ENCODE assay signal across 8 cellular contexts in the genomic region with DNA sequence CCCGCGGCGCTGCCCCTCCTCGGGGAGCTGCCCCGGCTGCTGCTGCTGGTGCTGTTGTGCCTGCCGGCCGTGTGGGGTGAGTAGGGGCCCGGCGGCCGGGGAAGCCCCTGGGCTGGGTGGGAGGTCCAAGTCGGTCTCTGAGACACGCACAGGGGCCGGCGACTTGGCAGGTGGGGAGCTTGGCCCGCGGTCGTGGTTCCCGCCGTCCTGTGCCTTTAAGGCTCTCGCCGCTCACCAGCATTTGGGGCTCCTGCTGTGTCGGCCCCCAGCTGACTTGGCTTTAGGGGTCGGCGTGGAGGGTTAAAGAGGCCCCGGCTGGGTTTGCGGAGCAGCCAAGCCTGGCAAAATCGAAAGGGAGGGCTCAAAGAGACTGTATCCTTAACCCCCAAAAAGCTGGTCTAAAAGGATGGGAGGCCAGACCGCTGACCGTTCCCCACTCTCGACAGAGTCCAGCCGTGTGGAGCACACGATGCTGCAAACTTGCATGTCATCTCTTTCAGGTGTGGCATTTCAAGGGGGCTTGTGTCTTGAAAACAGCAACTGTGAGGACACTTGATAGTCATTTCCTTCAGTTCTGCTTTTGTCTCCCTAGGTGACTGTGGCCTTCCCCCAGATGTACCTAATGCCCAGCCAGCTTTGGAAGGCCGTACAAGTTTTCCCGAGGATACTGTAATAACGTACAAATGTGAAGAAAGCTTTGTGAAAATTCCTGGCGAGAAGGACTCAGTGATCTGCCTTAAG. TPM values are rescaled to one million over a fixed set of nuclear protein-coding genes. Genes with fewer than 3 reads are reported as not detected.
DNase-seq lines count a peak whose midpoint lies in the region; ATAC-seq and TF ChIP-seq lines count a peak whose summit lies in the region.

No MANE protein-coding gene starts in this region.

- H3K9ac ChIP-seq in HUES64 (ENCODE audit: low read depth, low read length), result peak overlapping the region; percentile 89

- WGBS in HUES64, result 3% methylated on average over 36 of the region's 36 CpGs
- 1 to 3% (median 1%) methylated on average over 14 to 36 of the region's 36 CpGs for WGBS in heart left ventricle, 4 donors

- TF ChIP-seq POLR2A in heart left ventricle (IDR thresholded peaks at IDR 0.05), result no peak

- no peak for DNase-seq in activated CD8-positive, alpha-beta memory T cell treated with anti-CD3 and anti-CD28 coated beads, Interleukin-2, amount 10 ng/mL, durations not matched to agents 7 days and 5 days
- DNase-seq in activated CD8-positive, alpha-beta memory T cell treated with anti-CD3 and anti-CD28 coated beads, Interleukin-2, amount 50 U/mL, for 4 hours, result no peak
- DNase-seq in heart left ventricle (no peak), progenitor cell of endocrine pancreas (ENCODE audit: low spot score, unreplicated experiment) (no peak)

- H3K4me3 ChIP-seq in HUES64 (ENCODE audit: low read length), result peak overlapping the region; percentile 89
- H3K4me3 ChIP-seq in heart left ventricle, result peak overlapping the region; percentile 45 to 97 (median 87)

- CTCF ChIA-PET in activated CD8-positive, alpha-beta memory T cell treated with anti-CD3 and anti-CD28 coated beads, Interleukin-2, amount 10 ng/mL, durations not matched to agents 7 days and 5 days (lab: Charles Lee), result interaction anchor here (0.9 to 4.7 kb wide), 10 partner anchors 8 to 596 kb away, joined by 3 to 32 read pairs (median 4); a partner anchor contains a TSS

- H3K27ac Mint-ChIP-seq in activated CD8-positive, alpha-beta memory T cell treated with anti-CD3 and anti-CD28 coated beads, Interleukin-2, amount 10 ng/mL, durations not matched to agents 7 days and 5 days, result peak overlapping the region; percentile 98
- peak overlapping the region; percentile 99 for H3K27ac Mint-ChIP-seq in activated T-helper 17 cell treated with anti-CD3 and anti-CD28 coated beads, Interleukin-2, amount 50 U/mL, for 72 hours
- peak overlapping the region; percentile 98 for H3K27ac Mint-ChIP-seq in progenitor cell of endocrine pancreas

- H3K4me3 Mint-ChIP-seq in activated CD8-positive, alpha-beta memory T cell treated with anti-CD3 and anti-CD28 coated beads, Interleukin-2, amount 10 ng/mL, durations not matched to agents 7 days and 5 days, result peak overlapping the region; percentile 88
- peak overlapping the region; percentile 98 for H3K4me3 Mint-ChIP-seq in activated T-helper 17 cell treated with anti-CD3 and anti-CD28 coated beads, Interleukin-2, amount 50 U/mL, for 72 hours
- H3K4me3 Mint-ChIP-seq in progenitor cell of endocrine pancreas (ENCODE audit: low read depth), result peak overlapping the region; percentile 92

- no peaks in the 10 kb centered on the region for H3K9me3 Mint-ChIP-seq in activated CD8-positive, alpha-beta memory T cell treated with anti-CD3 and anti-CD28 coated beads, Interleukin-2, amount 10 ng/mL, durations not matched to agents 7 days and 5 days (ENCODE audit: low read depth)
- no peaks in the 10 kb centered on the region for H3K9me3 Mint-ChIP-seq in activated T-helper 17 cell treated with anti-CD3 and anti-CD28 coated beads, Interleukin-2, amount 50 U/mL, for 72 hours
- no peaks in the 10 kb centered on the region for H3K9me3 Mint-ChIP-seq in progenitor cell of endocrine pancreas (ENCODE audit: low read depth)

- H3K4me1 Mint-ChIP-seq in activated CD8-positive, alpha-beta memory T cell treated with anti-CD3 and anti-CD28 coated beads, Interleukin-2, amount 10 ng/mL, durations not matched to agents 7 days and 5 days, result peaks cover 35% of the 10 kb centered on the region
- H3K4me1 Mint-ChIP-seq in activated T-helper 17 cell treated with anti-CD3 and anti-CD28 coated beads, Interleukin-2, amount 50 U/mL, for 72 hours, result peaks cover 16% of the 10 kb centered on the region
- H3K4me1 Mint-ChIP-seq in progenitor cell of endocrine pancreas (ENCODE audit: low read depth), result peaks cover 17% of the 10 kb centered on the region

- H3K36me3 ChIP-seq in HUES64 (ENCODE audit: insufficient read depth, low read length), result peaks cover 36% of the 10 kb centered on the region
- H3K36me3 ChIP-seq in heart left ventricle, result peaks cover 0 to 37% (median 30%) of the 10 kb centered on the region in 9 donors

- H3K27ac ChIP-seq in HUES64 (ENCODE audit: low read depth, low read length) (peak overlapping the region; percentile 77), heart left ventricle (peak overlapping the region; percentile 89 to 98 (median 95))

- H3K4me1 ChIP-seq in HUES64 (ENCODE audit: insufficient read depth, low read length) (peaks cover 12% of the 10 kb centered on the region), heart left ventricle (peaks cover 0 to 57% (median 12%) of the 10 kb centered on the region in 12 donors)

- H3K27me3 ChIP-seq in HUES64 (ENCODE audit: insufficient read depth, low read length) (peaks cover 4% of the 10 kb centered on the region), heart left ventricle (no peaks in the 10 kb centered on the region)

- peaks cover 40% of the 10 kb centered on the region for H3K36me3 Mint-ChIP-seq in activated CD8-positive, alpha-beta memory T cell treated with anti-CD3 and anti-CD28 coated beads, Interleukin-2, amount 10 ng/mL, durations not matched to agents 7 days and 5 days
- peaks cover 55% of the 10 kb centered on the region for H3K36me3 Mint-ChIP-seq in activated T-helper 17 cell treated with anti-CD3 and anti-CD28 coated beads, Interleukin-2, amount 50 U/mL, for 72 hours (ENCODE audit: low read depth)
- H3K36me3 Mint-ChIP-seq in progenitor cell of endocrine pancreas (ENCODE audit: insufficient read depth), result peaks cover 2% of the 10 kb centered on the region

- ATAC-seq in activated CD8-positive, alpha-beta memory T cell treated with anti-CD3 and anti-CD28 coated beads, Interleukin-2, amount 10 ng/mL, durations not matched to agents 7 days and 5 days, result no peak
- no peak for ATAC-seq in activated T-helper 17 cell treated with anti-CD3 and anti-CD28 coated beads, Interleukin-2, amount 50 U/mL, for 72 hours (replicated peaks)
- peak in 2 of 4 donors; percentile 3 to 41 for ATAC-seq in heart left ventricle
- no peak for ATAC-seq in HG03097 (IDR thresholded peaks at IDR 0.05; ENCODE audit: low FRiP score, unreplicated experiment)
- no peak for ATAC-seq in HG03159 (IDR thresholded peaks at IDR 0.05; ENCODE audit: unreplicated experiment)

- H3K27me3 Mint-ChIP-seq in activated CD8-positive, alpha-beta memory T cell treated with anti-CD3 and anti-CD28 coated beads, Interleukin-2, amount 10 ng/mL, durations not matched to agents 7 days and 5 days, result peaks cover 3% of the 10 kb centered on the region
- H3K27me3 Mint-ChIP-seq in activated T-helper 17 cell treated with anti-CD3 and anti-CD28 coated beads, Interleukin-2, amount 50 U/mL, for 72 hours, result no peaks in the 10 kb centered on the region
- H3K27me3 Mint-ChIP-seq in progenitor cell of endocrine pancreas, result peaks cover 8% of the 10 kb centered on the region

- intact Hi-C loops in heart left ventricle (cut with DNase I), result loop anchor here in 2 of 10 donors (5.0 to 10.0 kb wide), 4 partner anchors 83 to 240 kb away; a partner anchor contains a TSS

- no peak for TF ChIP-seq CTCF in heart left ventricle (IDR thresholded peaks at IDR 0.05)
- TF ChIP-seq CTCF in progenitor cell of endocrine pancreas (IDR thresholded peaks at IDR 0.05; ENCODE audit: unreplicated experiment), result no peak

- no peaks in the 10 kb centered on the region for H3K9me3 ChIP-seq in HUES64 (ENCODE audit: insufficient read depth, low read depth, low read length)
- no peaks in the 10 kb centered on the region for H3K9me3 ChIP-seq in heart left ventricle

RNA-seq across cellular contexts. Expression of a gene that starts 0.5 kb away (rescaled TPM):
- 10 to 100 TPM; 64.9 to 96.9 TPM for total RNA-seq in activated CD8-positive, alpha-beta memory T cell treated with anti-CD3 and anti-CD28 coated beads, Interleukin-2, amount 10 ng/mL, durations not matched to agents 7 days and 5 days
- polyA plus RNA-seq in HUES64 (2013, experiment 1 of 2), result 9.8 TPM
- polyA plus RNA-seq in HUES64 (2013, experiment 2 of 2), result 10.9 TPM
- total RNA-seq in activated T-helper 17 cell treated with anti-CD3 and anti-CD28 coated beads, Interleukin-2, amount 50 U/mL, for 72 hours, result 10 to 100 TPM; 29.0 to 61.8 TPM
- 100 to 1,000 TPM in 4 of 9 donors, 10 to 100 TPM in 5; 68.8 to 149 (median 91.2) TPM for total RNA-seq in heart left ventricle
- 100 to 1,000 TPM in 1 of 2 donors, 10 to 100 TPM in 1; 28.6 to 130 TPM for polyA plus RNA-seq in heart left ventricle
- 7.4 and 10.5 TPM in 2 replicates for total RNA-seq in progenitor cell of endocrine pancreas
